ENCODE assay signal across 1 cellular context in the genomic region with DNA sequence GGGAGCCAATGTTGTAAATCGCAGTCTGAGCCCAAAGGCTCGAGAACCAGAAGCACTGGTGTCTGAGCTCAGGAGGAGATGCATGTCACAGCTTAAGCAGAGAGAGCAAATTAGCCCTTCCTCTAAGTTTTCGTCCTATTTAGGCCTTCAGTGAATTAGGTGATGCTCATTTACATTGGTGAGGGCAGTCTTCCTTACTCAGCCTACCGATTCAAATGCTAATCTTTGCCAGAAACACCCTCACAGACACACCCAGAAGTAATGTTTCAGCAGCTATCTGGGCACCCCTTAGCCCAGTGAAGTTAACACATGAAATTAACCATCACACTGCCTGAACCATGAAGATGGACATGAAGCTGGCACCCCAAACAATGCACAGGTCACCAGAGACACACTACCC.
TF ChIP-seq lines count a peak whose summit lies in the region.

No MANE protein-coding gene starts in this region.

TF ChIP-seq in H1, 55 proteins besides CTCF, POLR2A, EP300 and RAD21 (continued from another document):
- TF ChIP-seq CHD7 (IDR thresholded peaks at IDR 0.05; ENCODE audit: insufficient replicate concordance, low read length), result no peak
- TF ChIP-seq SP1 (IDR thresholded peaks at IDR 0.05; ENCODE audit: low read depth, low read length), result no peak
- TF ChIP-seq KDM1A (IDR thresholded peaks at IDR 0.05; ENCODE audit: borderline replicate concordance, low read length), result peak; percentile 74
TF ChIP-seq in H1: peak in this region for 2.
